Comparison of ENCODE assay signal across 9 cellular contexts in genomic region chr2:239294571-239295054, GRCh38.
DNase-seq lines count a peak whose midpoint lies in the region; ATAC-seq and TF ChIP-seq lines count a peak whose summit lies in the region.
"Had no signal": no experiment of that assay in that cellular context is flagged by ENCODE, and none has a peak within 500 bp of the region (broad histone marks: within the 10 kb centered on the region; RNA-seq: fewer than 3 reads in every experiment).

No MANE protein-coding gene starts in this region.

- in situ Hi-C loops in transverse colon (cut with MboI; ENCODE audit: low pct_ligation_motif_present in 1 of 4, low pct_unique_long_range_greater_than_20kb in 1 of 4, low sequenced_read_pairs in 3 of 4): no loop called here

- TF ChIP-seq POLR2A in transverse colon (IDR thresholded peaks at IDR 0.05): no peak

- H3K27ac ChIP-seq in colonic mucosa (peak overlapping the region; percentile 53), transverse colon (peak overlapping the region; percentile 70 to 80 (median 75))
- H3K27ac ChIP-seq: PC-9 had no signal

- H3K4me1 ChIP-seq in colonic mucosa (peaks cover 19% of the 10 kb centered on the region), transverse colon (peaks cover 44 to 91% (median 78%) of the 10 kb centered on the region in 4 donors)

- H3K36me3 ChIP-seq in colonic mucosa: no peaks in the 10 kb centered on the region
- no peaks in the 10 kb centered on the region for H3K36me3 ChIP-seq in transverse colon

- peak; percentile 66 for TF ChIP-seq EP300 in transverse colon (IDR thresholded peaks at IDR 0.05; ENCODE audit: low read depth)

- ATAC-seq in HG03354 (IDR thresholded peaks at IDR 0.05; ENCODE audit: poor library complexity, severe bottlenecking, unreplicated experiment): no peak
- ATAC-seq in HG03039 (IDR thresholded peaks at IDR 0.05; ENCODE audit: unreplicated experiment): no peak

- 50% methylated on average over 12 of the region's 14 CpGs; no CpG with 5 or more reads in 1 of the 2 donors for WGBS in transverse colon (ENCODE audit: low coverage in 1 of 2), 2 donors

- H3K27me3 ChIP-seq in colonic mucosa (no peaks in the 10 kb centered on the region), transverse colon (no peaks in the 10 kb centered on the region)

- intact Hi-C loops in colonic mucosa (cut with DNase I) (no loop called here), transverse colon (cut with DNase I; ENCODE audit: low total_unique reads) (no loop called here)

- TF ChIP-seq CTCF in colonic mucosa (IDR thresholded peaks at IDR 0.05): no peak
- TF ChIP-seq CTCF in transverse colon (IDR thresholded peaks at IDR 0.05): no peak

- peak overlapping the region; percentile 33 to 55 for H3K9ac ChIP-seq in colonic mucosa (ENCODE audit: low read depth in 2 of 2, low read length in 2 of 2)

- DNase-seq in activated effector memory CD4-positive, alpha-beta T cell treated with anti-CD3 and anti-CD28 coated beads, Interleukin-2, amount 50 U/mL, for 16 hours: peak; percentile 30
- DNase-seq in activated effector memory CD4-positive, alpha-beta T cell treated with Interleukin-2 at 50 U/mL for 16 hours: no peak
- DNase-seq in colonic mucosa: peak; percentile 77
- DNase-seq in myocyte (ENCODE audit: low read depth): peak; percentile 77
- DNase-seq in transverse colon: peak; percentile 76
- no peak for DNase-seq in DMS 273 treated with DMSO at 0.1 percent for 48 hours (lab: John Stamatoyannopoulos, UW)
- DNase-seq: PC-9 had no signal

- H3K9me3 ChIP-seq in colonic mucosa (no peaks in the 10 kb centered on the region), transverse colon (no peaks in the 10 kb centered on the region)

- no peak overlapping the region for H3K4me3 ChIP-seq in colonic mucosa
- no peak overlapping the region for H3K4me3 ChIP-seq in transverse colon
- H3K4me3 ChIP-seq: PC-9 had no signal

Comparison
In these comparisons a context has a peak if more than half of its experiments do, and no peak if none do; other contexts are left out.
1. DNase-seq: peak in activated effector memory CD4-positive, alpha-beta T cell treated with anti-CD3 and anti-CD28 coated beads, Interleukin-2, amount 50 U/mL, for 16 hours (single experiment), colonic mucosa (single experiment), myocyte (single experiment) and transverse colon (single experiment); none in activated effector memory CD4-positive, alpha-beta T cell treated with Interleukin-2 at 50 U/mL for 16 hours (single experiment) and DMS 273 treated with DMSO at 0.1 percent for 48 hours (single experiment).